In genomic region chr16:3021449-3022207, GRCh38 we compare ENCODE assay signal across 8 cellular contexts. TPM values are rescaled to one million over a fixed set of nuclear protein-coding genes. Genes with fewer than 3 reads are reported as not detected.
DNase-seq lines count a peak whose midpoint lies in the region; ATAC-seq and TF ChIP-seq lines count a peak whose summit lies in the region.

No MANE protein-coding gene starts in this region.

- peak overlapping the region; percentile 83 to 98 (median 93) for H3K4me3 Mint-ChIP-seq in CD8-positive, alpha-beta memory T cell

- peaks cover 47% of the 10 kb centered on the region for H3K4me1 ChIP-seq in CD8-positive, alpha-beta memory T cell (ENCODE audit: insufficient read depth, low read length)
- H3K4me1 ChIP-seq in gastroesophageal sphincter: peaks cover 0 to 69% (median 25%) of the 10 kb centered on the region in 3 donors
- H3K4me1 ChIP-seq in thoracic aorta (ENCODE audit: control insufficient read depth in 1 of 2, low read depth in 2 of 2): peaks cover 0 to 39% of the 10 kb centered on the region in 2 donors

- no peak overlapping the region for H3K4me3 ChIP-seq in CD8-positive, alpha-beta memory T cell (ENCODE audit: low read length)
- peak overlapping the region; percentile 60 to 73 for H3K4me3 ChIP-seq in gastroesophageal sphincter
- peak overlapping the region; percentile 98 for H3K4me3 ChIP-seq in thoracic aorta

- H3K27me3 ChIP-seq in CD8-positive, alpha-beta memory T cell (ENCODE audit: insufficient read depth, low read length, poor library complexity, severe bottlenecking): no peaks in the 10 kb centered on the region
- H3K27me3 ChIP-seq in gastroesophageal sphincter: peaks cover 29% of the 10 kb centered on the region
- H3K27me3 ChIP-seq in thoracic aorta (replicated peaks; ENCODE audit: insufficient read depth): no peaks in the 10 kb centered on the region

- peaks cover 0 to 15% (median 3%) of the 10 kb centered on the region in 3 donors for H3K36me3 Mint-ChIP-seq in CD8-positive, alpha-beta memory T cell

- ATAC-seq in gastroesophageal sphincter: peak; percentile 32
- ATAC-seq in omental fat pad (ENCODE audit: low FRiP score): peak; percentile 41
- ATAC-seq in thoracic aorta (ENCODE audit: insufficient number of reproducible peaks, low FRiP score, low read depth): peak; percentile 30
- no peak for ATAC-seq in GM21390 (IDR thresholded peaks at IDR 0.05; ENCODE audit: unreplicated experiment)

- no peak for TF ChIP-seq POLR2A in gastroesophageal sphincter (IDR thresholded peaks at IDR 0.05)

- peak overlapping the region; percentile 78 to 97 (median 90) for H3K27ac Mint-ChIP-seq in CD8-positive, alpha-beta memory T cell

- no peaks in the 10 kb centered on the region for H3K9me3 Mint-ChIP-seq in CD8-positive, alpha-beta memory T cell

- H3K36me3 ChIP-seq in CD8-positive, alpha-beta memory T cell (ENCODE audit: insufficient read depth, low read length): peaks cover 6% of the 10 kb centered on the region
- H3K36me3 ChIP-seq in gastroesophageal sphincter (peaks cover 0 to 13% of the 10 kb centered on the region in 2 donors), thoracic aorta (peaks cover 10% of the 10 kb centered on the region)

- CTCF ChIA-PET in CD8-positive, alpha-beta memory T cell (lab: Charles Lee): interaction anchor here (1.0 to 17.8 kb wide), 5 partner anchors 8 to 108 kb away, joined by 3 to 289 read pairs (median 7); partner anchors contain the start of gene CLDN9

- TF ChIP-seq CTCF in gastroesophageal sphincter (IDR thresholded peaks at IDR 0.05): peak in 3 of 4 experiments; percentile 29 to 59 (median 42)
- TF ChIP-seq CTCF in omental fat pad (IDR thresholded peaks at IDR 0.05): no peak
- TF ChIP-seq CTCF in thoracic aorta (IDR thresholded peaks at IDR 0.05): peak; percentile 6

- peaks cover 0 to 2% of the 10 kb centered on the region in 2 donors for H3K27me3 Mint-ChIP-seq in CD8-positive, alpha-beta memory T cell

- peak overlapping the region; percentile 61 for H3K27ac ChIP-seq in CD8-positive, alpha-beta memory T cell (ENCODE audit: low read depth, low read length)
- H3K27ac ChIP-seq in gastroesophageal sphincter: peak overlapping the region; percentile 93 to 97 (median 96)
- H3K27ac ChIP-seq in thoracic aorta: peak overlapping the region; percentile 94 to 100

- peaks cover 41 to 61% (median 42%) of the 10 kb centered on the region in 3 donors for H3K4me1 Mint-ChIP-seq in CD8-positive, alpha-beta memory T cell

- WGBS in gastroesophageal sphincter (ENCODE audit: low coverage in 1 of 2), 2 donors: 10% methylated on average over 4 of the region's 25 CpGs; no CpG with 5 or more reads in 1 of the 2 donors

- DNase-seq in CD8-positive, alpha-beta memory T cell: peak; percentile 61 to 84 (median 63)
- DNase-seq in HPDE6-E6E7 (ENCODE audit: extremely low spot score) (peak; percentile 76), SK-N-DZ (ENCODE audit: low spot score) (peak; percentile 80), omental fat pad (ENCODE audit: low spot score) (peak; percentile 54), thoracic aorta (ENCODE audit: low spot score) (peak; percentile 75)
- peak; percentile 27 to 62 (median 46) for DNase-seq in activated naive CD4-positive, alpha-beta T cell (lab: John Stamatoyannopoulos, UW)

- no peaks in the 10 kb centered on the region for H3K9me3 ChIP-seq in CD8-positive, alpha-beta memory T cell (ENCODE audit: low read length)
- H3K9me3 ChIP-seq in gastroesophageal sphincter (no peaks in the 10 kb centered on the region), thoracic aorta (no peaks in the 10 kb centered on the region)

- POLR2A ChIA-PET in CD8-positive, alpha-beta memory T cell (lab: Charles Lee): interaction anchor here (0.6 to 1.0 kb wide), 2 partner anchors 18 to 223 kb away, joined by 3 to 6 read pairs; no protein-coding TSS in a partner anchor

- TF ChIP-seq EP300 in gastroesophageal sphincter (IDR thresholded peaks at IDR 0.05): no peak

RNA-seq across cellular contexts. Expression of gene TNFRSF12A, which starts 1.5 kb away (rescaled TPM):
- total RNA-seq in CD8-positive, alpha-beta memory T cell: 1 to 10 TPM; 3.7 to 4.5 TPM
- 2.1 TPM for polyA plus RNA-seq in CD8-positive, alpha-beta memory T cell
- polyA plus RNA-seq in SK-N-DZ (2014; cell fraction: cytosol; rRNA removed): 0.36 and 0.38 TPM in 2 replicates
- polyA plus RNA-seq in SK-N-DZ (2014; cell fraction: nucleus; rRNA removed): 1.5 and 5.6 TPM in 2 replicates
- 100 to 1,000 TPM in 2 of 4 donors, 10 to 100 TPM in 2; 26.0 to 135 (median 72.2) TPM for total RNA-seq in gastroesophageal sphincter
- total RNA-seq in omental fat pad: 100 to 1,000 TPM in 2 of 4 donors, 10 to 100 TPM in 1, 1 to 10 TPM in 1; 9.0 to 465 (median 94.3) TPM
- total RNA-seq in thoracic aorta: 100 to 1,000 TPM; 274 to 461 TPM

RNA-seq across cellular contexts. Expression of gene HCFC1R1, which starts 2.1 kb away (rescaled TPM):
- total RNA-seq in CD8-positive, alpha-beta memory T cell: 10 to 100 TPM; 25.6 to 26.3 TPM
- 23.7 TPM for polyA plus RNA-seq in CD8-positive, alpha-beta memory T cell
- 30.6 and 31.8 TPM in 2 replicates for polyA plus RNA-seq in SK-N-DZ (2014; cell fraction: cytosol; rRNA removed)
- 38.4 and 41.5 TPM in 2 replicates for polyA plus RNA-seq in SK-N-DZ (2014; cell fraction: nucleus; rRNA removed)
- total RNA-seq in gastroesophageal sphincter (10 to 100 TPM; 20.1 to 94.9 (median 40.5) TPM), omental fat pad (10 to 100 TPM in 3 of 4 donors, 1 to 10 TPM in 1; 8.5 to 20.6 (median 13.1) TPM), thoracic aorta (100 to 1,000 TPM in 1 of 2 donors, 10 to 100 TPM in 1; 19.9 to 120 TPM)

RNA-seq across cellular contexts. Expression of gene THOC6, which starts 2.2 kb away (rescaled TPM):
- 10 to 100 TPM; 56.8 to 59.4 TPM for total RNA-seq in CD8-positive, alpha-beta memory T cell
- 46.2 TPM for polyA plus RNA-seq in CD8-positive, alpha-beta memory T cell
- polyA plus RNA-seq in SK-N-DZ (2014; cell fraction: cytosol; rRNA removed): 41.7 and 45.1 TPM in 2 replicates
- polyA plus RNA-seq in SK-N-DZ (2014; cell fraction: nucleus; rRNA removed): 78.3 and 95.2 TPM in 2 replicates
- total RNA-seq in gastroesophageal sphincter (10 to 100 TPM; 17.6 to 28.2 (median 25.0) TPM), omental fat pad (10 to 100 TPM; 15.7 to 33.9 (median 26.7) TPM), thoracic aorta (10 to 100 TPM; 19.0 to 24.7 TPM)

RNA-seq across cellular contexts. Expression of gene CLDN6, which starts 3.6 kb away (rescaled TPM):
- total RNA-seq in CD8-positive, alpha-beta memory T cell: not detected
- polyA plus RNA-seq in CD8-positive, alpha-beta memory T cell: not detected
- not detected in 2 replicates for polyA plus RNA-seq in SK-N-DZ (2014; cell fraction: cytosol; rRNA removed)
- 0.17 TPM in 1 of 2 replicates, not detected in the other for polyA plus RNA-seq in SK-N-DZ (2014; cell fraction: nucleus; rRNA removed)
- not detected for total RNA-seq in gastroesophageal sphincter
- total RNA-seq in omental fat pad: not detected
- total RNA-seq in thoracic aorta: not detected

RNA-seq across cellular contexts. Expression of gene CLDN9, which starts 8.9 kb away (rescaled TPM):
- not detected for total RNA-seq in CD8-positive, alpha-beta memory T cell
- polyA plus RNA-seq in CD8-positive, alpha-beta memory T cell: not detected
- polyA plus RNA-seq in SK-N-DZ (2014; cell fraction: cytosol; rRNA removed): not detected in 2 replicates
- 0.17 TPM in 1 of 2 replicates, not detected in the other for polyA plus RNA-seq in SK-N-DZ (2014; cell fraction: nucleus; rRNA removed)
- total RNA-seq in gastroesophageal sphincter (under 1 TPM in 2 of 4 donors, not detected in 2; 0.32 to 0.39 TPM), omental fat pad (under 1 TPM in 2 of 4 donors, not detected in 2; 0.24 to 0.63 TPM), thoracic aorta (1 to 10 TPM in 1 of 2 donors, not detected in 1; 1.5 TPM)

Comparison
In these comparisons a context has a peak if more than half of its experiments do, and no peak if none do; other contexts are left out.
1. CTCF ChIP-seq: peak in gastroesophageal sphincter (3 of 4) and thoracic aorta (single experiment); none in omental fat pad (0 of 3).
2. Peak in every context shown above with its lines, with median percentiles within 50 percentile points of each other: DNase-seq and H3K27ac ChIP-seq.